Comparison of ENCODE assay signal across 12 cellular contexts in the genomic region with DNA sequence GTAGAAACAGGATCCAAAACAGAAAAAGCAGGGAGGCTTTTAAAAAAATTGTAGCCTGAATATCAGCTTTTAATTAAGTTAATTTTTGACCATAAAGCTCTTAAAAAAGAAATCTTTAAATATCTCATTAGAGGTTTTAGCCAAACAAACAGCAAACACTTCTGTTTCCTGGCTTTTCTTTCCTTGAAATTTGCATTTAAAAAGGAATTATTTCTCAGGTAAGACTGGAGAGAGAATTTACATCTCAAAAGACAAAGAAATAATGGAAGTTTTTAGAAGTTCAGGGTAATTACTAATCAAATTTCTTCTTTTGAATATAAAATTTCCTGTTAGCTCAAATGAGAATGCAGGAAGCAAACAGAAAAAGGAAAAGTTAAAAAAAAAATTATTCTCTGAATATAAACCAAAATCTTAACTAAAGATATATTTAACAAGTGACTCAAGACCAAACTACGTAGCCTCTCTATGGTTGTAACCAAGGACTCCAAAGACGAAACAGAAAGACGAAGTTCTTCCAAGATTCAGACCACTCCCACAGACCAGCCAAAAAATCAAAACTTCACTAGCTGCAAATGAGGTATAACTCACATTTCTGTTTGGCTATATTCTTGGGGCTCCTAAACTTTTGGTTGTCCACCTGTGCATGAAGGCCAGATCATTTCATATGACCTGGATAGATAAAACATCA.
DNase-seq lines count a peak whose midpoint lies in the region; ATAC-seq and TF ChIP-seq lines count a peak whose summit lies in the region.
"Had no signal": no experiment of that assay in that cellular context is flagged by ENCODE, and none has a peak within 500 bp of the region (broad histone marks: within the 10 kb centered on the region; RNA-seq: fewer than 3 reads in every experiment).

No MANE protein-coding gene starts in this region.

- POLR2A ChIA-PET in activated CD8-positive, alpha-beta T cell treated with anti-CD3 and anti-CD28 coated beads, Interleukin-2, amount 10 ng/mL, durations not matched to agents 7 days and 5 days (lab: Charles Lee): no interaction called here

- peak overlapping the region; percentile 70 to 80 (median 79) for H3K4me3 Mint-ChIP-seq in IgD-negative memory B cell
- H3K4me3 Mint-ChIP-seq in activated CD8-positive, alpha-beta T cell treated with anti-CD3 and anti-CD28 coated beads, Interleukin-2, amount 10 ng/mL, durations not matched to agents 7 days and 5 days: no peak overlapping the region
- H3K4me3 Mint-ChIP-seq: activated CD8-positive, alpha-beta memory T cell treated with anti-CD3 and anti-CD28 coated beads, Interleukin-2, amount 10 ng/mL, durations not matched to agents 7 days and 5 days; stimulated activated naive CD8-positive, alpha-beta T cell treated with anti-CD3 and anti-CD28 coated beads, Interleukin-15, Interleukin-2, amounts not matched to agents 100 ng/mL and 50 ng/mL, for 24 hours had no signal

- peaks cover 40 to 58% (median 41%) of the 10 kb centered on the region in 3 donors for H3K4me1 Mint-ChIP-seq in IgD-negative memory B cell
- no peaks in the 10 kb centered on the region for H3K4me1 Mint-ChIP-seq in activated CD8-positive, alpha-beta T cell treated with anti-CD3 and anti-CD28 coated beads, Interleukin-2, amount 10 ng/mL, durations not matched to agents 7 days and 5 days (ENCODE audit: low read depth)
- H3K4me1 Mint-ChIP-seq: activated CD8-positive, alpha-beta memory T cell treated with anti-CD3 and anti-CD28 coated beads, Interleukin-2, amount 10 ng/mL, durations not matched to agents 7 days and 5 days had no signal

- H3K36me3 Mint-ChIP-seq in IgD-negative memory B cell: peaks cover 5% of the 10 kb centered on the region
- H3K36me3 Mint-ChIP-seq in activated CD8-positive, alpha-beta T cell treated with anti-CD3 and anti-CD28 coated beads, Interleukin-2, amount 10 ng/mL, durations not matched to agents 7 days and 5 days (ENCODE audit: low read depth): no peaks in the 10 kb centered on the region
- H3K36me3 Mint-ChIP-seq: activated CD8-positive, alpha-beta memory T cell treated with anti-CD3 and anti-CD28 coated beads, Interleukin-2, amount 10 ng/mL, durations not matched to agents 7 days and 5 days had no signal

- H3K36me3 ChIP-seq in mucosa of descending colon (ENCODE audit: low read depth) (no peaks in the 10 kb centered on the region), Peyer's patch (no peaks in the 10 kb centered on the region)

- no peaks in the 10 kb centered on the region for H3K9me3 ChIP-seq in mucosa of descending colon
- no peaks in the 10 kb centered on the region for H3K9me3 ChIP-seq in Peyer's patch

- H3K27ac ChIP-seq in Peyer's patch: peak overlapping the region in 2 of 4 donors; percentile 61 to 76

- H3K4me1 ChIP-seq in mucosa of descending colon (ENCODE audit: low read depth) (no peaks in the 10 kb centered on the region), Peyer's patch (peaks cover 0 to 5% (median 0%) of the 10 kb centered on the region in 4 donors)

- intact Hi-C loops in mucosa of descending colon (cut with DNase I, micrococcal nuclease): no loop called here

- ATAC-seq in GM18907 (IDR thresholded peaks at IDR 0.05; ENCODE audit: unreplicated experiment) (peak; percentile 41), HG02623 (IDR thresholded peaks at IDR 0.05; ENCODE audit: unreplicated experiment) (peak; percentile 52), mucosa of descending colon (peak; percentile 44)
- ATAC-seq in activated CD8-positive, alpha-beta T cell treated with anti-CD3 and anti-CD28 coated beads, Interleukin-2, amount 10 ng/mL, durations not matched to agents 7 days and 5 days: no peak
- ATAC-seq: activated CD8-positive, alpha-beta memory T cell treated with anti-CD3 and anti-CD28 coated beads, Interleukin-2, amount 10 ng/mL, durations not matched to agents 7 days and 5 days; sciatic nerve had no signal

- no peaks in the 10 kb centered on the region for H3K27me3 ChIP-seq in Peyer's patch

- no peaks in the 10 kb centered on the region for H3K27me3 Mint-ChIP-seq in IgD-negative memory B cell
- no peaks in the 10 kb centered on the region for H3K27me3 Mint-ChIP-seq in activated CD8-positive, alpha-beta T cell treated with anti-CD3 and anti-CD28 coated beads, Interleukin-2, amount 10 ng/mL, durations not matched to agents 7 days and 5 days (ENCODE audit: low read depth)
- H3K27me3 Mint-ChIP-seq: activated CD8-positive, alpha-beta memory T cell treated with anti-CD3 and anti-CD28 coated beads, Interleukin-2, amount 10 ng/mL, durations not matched to agents 7 days and 5 days had no signal

- CTCF ChIA-PET in activated CD8-positive, alpha-beta T cell treated with anti-CD3 and anti-CD28 coated beads, Interleukin-2, amount 10 ng/mL, durations not matched to agents 7 days and 5 days (lab: Charles Lee): no interaction called here

- peak overlapping the region; percentile 89 to 95 (median 90) for H3K27ac Mint-ChIP-seq in IgD-negative memory B cell
- no peak overlapping the region for H3K27ac Mint-ChIP-seq in activated CD8-positive, alpha-beta T cell treated with anti-CD3 and anti-CD28 coated beads, Interleukin-2, amount 10 ng/mL, durations not matched to agents 7 days and 5 days
- H3K27ac Mint-ChIP-seq: activated CD8-positive, alpha-beta memory T cell treated with anti-CD3 and anti-CD28 coated beads, Interleukin-2, amount 10 ng/mL, durations not matched to agents 7 days and 5 days; stimulated activated naive CD8-positive, alpha-beta T cell treated with anti-CD3 and anti-CD28 coated beads, Interleukin-15, Interleukin-2, amounts not matched to agents 100 ng/mL and 50 ng/mL, for 24 hours had no signal

- DNase-seq in mucosa of descending colon: no peak
- DNase-seq in Peyer's patch: no peak
- DNase-seq in DMS53 (lab: John Stamatoyannopoulos, UW): no peak
- no peak for DNase-seq in activated CD8-positive, alpha-beta T cell treated with anti-CD3 and anti-CD28 coated beads, Interleukin-2, amount 10 ng/mL, durations not matched to agents 7 days and 5 days
- no peak for DNase-seq in SIG-M5 (lab: John Stamatoyannopoulos, UW)
- DNase-seq: activated CD8-positive, alpha-beta memory T cell treated with anti-CD3 and anti-CD28 coated beads, Interleukin-2, amount 10 ng/mL, durations not matched to agents 7 days and 5 days; kidney had no signal

- no peak for TF ChIP-seq CTCF in mucosa of descending colon (IDR thresholded peaks at IDR 0.05)
- TF ChIP-seq CTCF in Peyer's patch (IDR thresholded peaks at IDR 0.05): no peak

- H3K9me3 Mint-ChIP-seq in IgD-negative memory B cell: no peaks in the 10 kb centered on the region
- no peaks in the 10 kb centered on the region for H3K9me3 Mint-ChIP-seq in activated CD8-positive, alpha-beta T cell treated with anti-CD3 and anti-CD28 coated beads, Interleukin-2, amount 10 ng/mL, durations not matched to agents 7 days and 5 days (ENCODE audit: insufficient read depth)
- H3K9me3 Mint-ChIP-seq: stimulated activated naive CD8-positive, alpha-beta T cell treated with anti-CD3 and anti-CD28 coated beads, Interleukin-15, Interleukin-2, amounts not matched to agents 100 ng/mL and 50 ng/mL, for 24 hours had no signal

- no peak for TF ChIP-seq POLR2A in Peyer's patch (IDR thresholded peaks at IDR 0.05)

- H3K4me3 ChIP-seq in mucosa of descending colon: no peak overlapping the region
- H3K4me3 ChIP-seq in Peyer's patch: no peak overlapping the region
